In the genomic region with DNA sequence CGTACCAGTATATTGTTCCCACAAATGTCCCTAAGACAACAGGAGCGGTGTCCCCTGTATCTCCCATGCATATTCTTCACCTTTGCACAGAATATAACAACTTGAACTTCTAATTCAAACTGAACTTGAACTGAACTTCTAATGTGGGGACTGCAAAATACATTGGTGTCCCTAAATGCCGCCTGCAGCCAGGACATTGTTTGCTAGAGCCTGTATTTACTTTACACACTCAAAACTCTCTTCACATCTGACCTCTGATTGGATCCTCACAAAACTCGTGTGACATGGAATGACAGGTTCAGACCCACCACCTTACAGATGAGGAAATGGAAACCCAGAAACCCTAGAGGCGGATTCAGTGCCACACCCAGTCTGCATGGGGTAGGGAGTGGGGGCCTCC, we compare ENCODE assay signal across 24 cellular contexts. TPM values are rescaled to one million over a fixed set of nuclear protein-coding genes. Genes with fewer than 3 reads are reported as not detected.
DNase-seq lines count a peak whose midpoint lies in the region; ATAC-seq and TF ChIP-seq lines count a peak whose summit lies in the region.
"Had no signal": no experiment of that assay in that cellular context is flagged by ENCODE, and none has a peak within 500 bp of the region (broad histone marks: within the 10 kb centered on the region; RNA-seq: fewer than 3 reads in every experiment).

No MANE protein-coding gene starts in this region.

- CTCF ChIA-PET in CD4-positive, alpha-beta T cell (lab: Charles Lee) = interaction anchor here (2.1 kb wide), 1 partner anchor 8 kb away, joined by 5 read pairs; no protein-coding TSS in a partner anchor

- H3K4me3 ChIP-seq in ascending aorta (no peak overlapping the region), right lobe of liver (no peak overlapping the region)
- H3K4me3 ChIP-seq: coronary artery, GM23338, hepatocyte, mucosa of descending colon had no signal

- H3K36me3 ChIP-seq in ascending aorta = peaks cover 2 to 17% of the 10 kb centered on the region in 2 donors
- H3K36me3 ChIP-seq in right lobe of liver = no peaks in the 10 kb centered on the region
- H3K36me3 ChIP-seq: brain microvascular endothelial cell had no signal

- TF ChIP-seq POLR2A in right lobe of liver (IDR thresholded peaks at IDR 0.05) = no peak

- ATAC-seq in CD4-positive, alpha-beta T cell (ENCODE audit: poor library complexity) = no peak
- ATAC-seq in right lobe of liver (no peak), HG03460 (IDR thresholded peaks at IDR 0.05; ENCODE audit: unreplicated experiment) (no peak), GM19035 (IDR thresholded peaks at IDR 0.05; ENCODE audit: unreplicated experiment) (no peak)
- ATAC-seq in stimulated activated effector memory CD8-positive, alpha-beta T cell treated with anti-CD3 and anti-CD28 coated beads, Interleukin-12 subunit alpha, Interleukin-12 subunit beta, amount 100 ng/mL, for 72 hours = no peak
- ATAC-seq: effector memory CD8-positive, alpha-beta T cell; GM23338; mucosa of descending colon; PC-3 had no signal

- H3K4me1 ChIP-seq in ascending aorta = peaks cover 14 to 67% of the 10 kb centered on the region in 2 donors
- peaks cover 0 to 91% (median 37%) of the 10 kb centered on the region in 4 donors for H3K4me1 ChIP-seq in right lobe of liver

- H3K9me3 ChIP-seq in CD4-positive, alpha-beta T cell (ENCODE audit: control insufficient read depth, low read length) = no peaks in the 10 kb centered on the region
- H3K9me3 ChIP-seq in ascending aorta (no peaks in the 10 kb centered on the region), right lobe of liver (no peaks in the 10 kb centered on the region)
- H3K9me3 ChIP-seq: mucosa of descending colon had no signal

- H3K27ac ChIP-seq in CD4-positive, alpha-beta T cell (ENCODE audit: low read depth, low read length) = no peak overlapping the region
- H3K27ac ChIP-seq in ascending aorta (peak overlapping the region; percentile 95), right lobe of liver (peak overlapping the region in 2 of 3 donors; percentile 16 to 22)
- H3K27ac ChIP-seq: brain microvascular endothelial cell, hepatocyte had no signal

- H3K4me3 Mint-ChIP-seq in CD4-positive, alpha-beta T cell = no peak overlapping the region
- no peak overlapping the region for H3K4me3 Mint-ChIP-seq in stimulated activated effector memory CD8-positive, alpha-beta T cell treated with anti-CD3 and anti-CD28 coated beads, Interleukin-12 subunit alpha, Interleukin-12 subunit beta, amount 100 ng/mL, for 72 hours
- H3K4me3 Mint-ChIP-seq: activated CD4-positive, alpha-beta memory T cell treated with anti-CD3 and anti-CD28 coated beads, Interleukin-2, amount 10 ng/mL, durations not matched to agents 7 days and 5 days; effector memory CD8-positive, alpha-beta T cell; GM23338 had no signal

- no peaks in the 10 kb centered on the region for H3K27me3 ChIP-seq in CD4-positive, alpha-beta T cell (ENCODE audit: control insufficient read depth, insufficient read depth, low read length)
- H3K27me3 ChIP-seq in ascending aorta (no peaks in the 10 kb centered on the region), right lobe of liver (no peaks in the 10 kb centered on the region)
- H3K27me3 ChIP-seq: brain microvascular endothelial cell, hepatocyte had no signal

- peaks cover 8% of the 10 kb centered on the region for H3K36me3 Mint-ChIP-seq in CD4-positive, alpha-beta T cell (ENCODE audit: low read depth)
- H3K36me3 Mint-ChIP-seq in stimulated activated effector memory CD8-positive, alpha-beta T cell treated with anti-CD3 and anti-CD28 coated beads, Interleukin-12 subunit alpha, Interleukin-12 subunit beta, amount 100 ng/mL, for 72 hours = peaks cover 13% of the 10 kb centered on the region

- H3K4me1 Mint-ChIP-seq in CD4-positive, alpha-beta T cell (ENCODE audit: low read depth) = peaks cover 56% of the 10 kb centered on the region
- H3K4me1 Mint-ChIP-seq in stimulated activated effector memory CD8-positive, alpha-beta T cell treated with anti-CD3 and anti-CD28 coated beads, Interleukin-12 subunit alpha, Interleukin-12 subunit beta, amount 100 ng/mL, for 72 hours = peaks cover 56% of the 10 kb centered on the region

- WGBS in right lobe of liver (ENCODE audit: insufficient coverage, low coverage, low lambda C conversion rate, missing lambda C conversion rate) = 43% methylated on average over 4 of the region's 5 CpGs

- TF ChIP-seq CTCF in CD4-positive, alpha-beta T cell (IDR thresholded peaks at IDR 0.05) = no peak
- TF ChIP-seq CTCF in ascending aorta (IDR thresholded peaks at IDR 0.05) = no peak
- no peak for TF ChIP-seq CTCF in right lobe of liver (IDR thresholded peaks at IDR 0.05)

- peak overlapping the region; percentile 14 for H3K27ac Mint-ChIP-seq in CD4-positive, alpha-beta T cell
- H3K27ac Mint-ChIP-seq in stimulated activated effector memory CD8-positive, alpha-beta T cell treated with anti-CD3 and anti-CD28 coated beads, Interleukin-12 subunit alpha, Interleukin-12 subunit beta, amount 100 ng/mL, for 72 hours = peak overlapping the region; percentile 75
- H3K27ac Mint-ChIP-seq: activated CD4-positive, alpha-beta memory T cell treated with anti-CD3 and anti-CD28 coated beads, Interleukin-2, amount 10 ng/mL, durations not matched to agents 7 days and 5 days; GM23338 had no signal

- POLR2A ChIA-PET in CD4-positive, alpha-beta T cell (lab: Charles Lee) = no interaction called here

- no peaks in the 10 kb centered on the region for H3K27me3 Mint-ChIP-seq in CD4-positive, alpha-beta T cell
- H3K27me3 Mint-ChIP-seq: activated CD4-positive, alpha-beta memory T cell treated with anti-CD3 and anti-CD28 coated beads, Interleukin-2, amount 10 ng/mL, durations not matched to agents 7 days and 5 days; effector memory CD8-positive, alpha-beta T cell had no signal

- intact Hi-C loops in CD4-positive, alpha-beta T cell (cut with DNase I, micrococcal nuclease) = no loop called here
- intact Hi-C loops in ascending aorta (cut with DNase I) (no loop called here), right lobe of liver (cut with DNase I) (no loop called here)

- no peaks in the 10 kb centered on the region for H3K9me3 Mint-ChIP-seq in CD4-positive, alpha-beta T cell
- H3K9me3 Mint-ChIP-seq in stimulated activated effector memory CD8-positive, alpha-beta T cell treated with anti-CD3 and anti-CD28 coated beads, Interleukin-12 subunit alpha, Interleukin-12 subunit beta, amount 100 ng/mL, for 72 hours = no peaks in the 10 kb centered on the region
- H3K9me3 Mint-ChIP-seq: activated CD4-positive, alpha-beta memory T cell treated with anti-CD3 and anti-CD28 coated beads, Interleukin-2, amount 10 ng/mL, durations not matched to agents 7 days and 5 days; effector memory CD8-positive, alpha-beta T cell; GM23338 had no signal

- DNase-seq in CD4-positive, alpha-beta T cell = no peak
- DNase-seq in ascending aorta (ENCODE audit: low spot score in 2 of 2) (no peak), right lobe of liver (no peak), NCI-H82 treated with DMSO at 0.1 percent for 48 hours (lab: John Stamatoyannopoulos, UW; ENCODE audit: unreplicated experiment) (no peak)
- no peak for DNase-seq in stimulated activated effector memory CD8-positive, alpha-beta T cell treated with anti-CD3 and anti-CD28 coated beads, Interleukin-12 subunit alpha, Interleukin-12 subunit beta, amount 100 ng/mL, for 72 hours (ENCODE audit: low spot score in 2 of 2)
- no peak for DNase-seq in central memory CD4-positive, alpha-beta T cell
- DNase-seq: activated CD4-positive, alpha-beta memory T cell treated with anti-CD3 and anti-CD28 coated beads, Interleukin-2, amount 10 ng/mL, durations not matched to agents 7 days and 5 days; brain microvascular endothelial cell; effector memory CD8-positive, alpha-beta T cell; foreskin melanocyte; GDM1; NCI-H1417; NCI-H2081; PC-3; Right ventricle myocardium superior; stimulated activated CD4-positive, alpha-beta T cell treated with anti-CD3 and anti-CD28 coated beads, Interleukin-4, amount 100 ng/mL, for 1 hour; stimulated activated naive CD4-positive, alpha-beta T cell; T1000 had no signal

RNA-seq across cellular contexts. Expression of a gene that starts 6.4 kb away (rescaled TPM):
- total RNA-seq in CD4-positive, alpha-beta T cell = 10 to 100 TPM; 11.3 to 13.2 TPM
- total RNA-seq in ascending aorta (76.3 TPM), right lobe of liver (100 to 1,000 TPM in 3 of 6 experiments, 10 to 100 TPM in 3; 30.5 to 152 (median 90.8) TPM)
